Comparison of ENCODE assay signal across 8 cellular contexts in the genomic region with DNA sequence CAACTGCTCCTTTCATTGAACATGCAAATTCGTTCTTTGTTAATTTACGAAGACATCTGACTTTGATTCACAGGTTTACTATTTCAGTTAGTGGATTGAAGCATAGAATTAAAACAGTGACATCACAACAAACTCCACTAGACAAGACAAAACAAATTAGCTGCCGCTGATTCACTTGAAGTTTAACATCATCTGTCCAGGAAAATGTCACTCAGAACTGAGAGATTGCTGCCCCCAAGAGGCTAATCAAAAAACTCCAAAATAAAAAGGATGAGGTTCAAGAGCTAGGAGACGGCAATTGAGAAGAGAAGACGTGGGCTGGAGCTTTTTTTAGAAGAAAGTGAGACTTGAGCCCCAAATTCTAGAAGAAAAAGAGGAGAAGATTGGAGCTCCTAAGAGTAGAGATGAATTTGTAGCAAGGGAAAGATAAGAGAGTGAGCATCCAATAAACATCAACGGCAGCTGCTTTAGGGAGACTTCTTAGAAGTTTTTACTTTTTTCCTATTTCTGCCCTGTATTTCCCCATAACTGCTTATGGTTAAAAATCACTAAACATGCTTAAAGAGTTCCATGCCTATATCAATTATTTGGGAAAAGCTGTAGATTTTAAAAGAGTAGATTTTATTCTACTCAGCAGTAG. TPM values are rescaled to one million over a fixed set of nuclear protein-coding genes. Genes with fewer than 3 reads are reported as not detected.
DNase-seq lines count a peak whose midpoint lies in the region; ATAC-seq, FAIRE-seq and TF ChIP-seq lines count a peak whose summit lies in the region.

No MANE protein-coding gene starts in this region.

- POLR2A ChIA-PET in GM12878 (lab: Charles Lee): no interaction called here

- FAIRE-seq in GM12878 (lab: Jason Lieb, UNC): peak; percentile 59

- no peak overlapping the region for H2AFZ ChIP-seq in GM12878 (ENCODE audit: control insufficient read depth, low read depth, low read length)

- TF ChIP-seq EP300 in GM12878 (IDR thresholded peaks at IDR 0.05; ENCODE audit: borderline replicate concordance in 1 of 2, control insufficient read depth in 1 of 2, low read depth in 2 of 2, low read length in 2 of 2): no peak

- TF ChIP-seq CTCF in GM12864 (IDR thresholded peaks at IDR 0.05; ENCODE audit: low read depth, low read length, missing control alignments) (peak; percentile 47), GM12878 (IDR thresholded peaks at IDR 0.05 in 2 of 3, conservative IDR thresholded peaks at IDR 0.05 in 1 of 3; ENCODE audit: control insufficient read depth in 2 of 3, extremely low read depth in 1 of 3, insufficient read depth in 1 of 3, low read depth in 3 of 3, low read length in 3 of 3) (peak; percentile 34 to 52 (median 39); a peak in 4 of 6 replicates)

- in situ Hi-C loops in GM12878 (cut with MboI): loop anchor here (10.0 kb wide), 1 partner anchor 611 kb away; no protein-coding TSS in a partner anchor

- intact Hi-C loops in GM12878 (cut with micrococcal nuclease; ENCODE audit: unreplicated experiment): loop anchor here (2.0 to 10.0 kb wide), 3 partner anchors 359 to 1411 kb away; no protein-coding TSS in a partner anchor

- no peaks in the 10 kb centered on the region for H3K4me1 ChIP-seq in GM12878 (ENCODE audit: control insufficient read depth, insufficient read depth, low read length)
- no peaks in the 10 kb centered on the region for H3K4me1 ChIP-seq in effector memory CD4-positive, alpha-beta T cell (ENCODE audit: control insufficient read depth, insufficient read depth, low read length, poor library complexity, severe bottlenecking)

- H3K9me3 ChIP-seq in GM12878 (replicated peaks; ENCODE audit: control insufficient read depth, insufficient read depth, low read length): no peaks in the 10 kb centered on the region
- H3K9me3 ChIP-seq in effector memory CD4-positive, alpha-beta T cell (ENCODE audit: control insufficient read depth, low read length): no peaks in the 10 kb centered on the region

- H3K27me3 ChIP-seq in GM12878 (replicated peaks in 1 of 2; ENCODE audit: control insufficient read depth in 2 of 2, insufficient read depth in 2 of 2, low read length in 1 of 2): no peaks in the 10 kb centered on the region
- no peaks in the 10 kb centered on the region for H3K27me3 ChIP-seq in effector memory CD4-positive, alpha-beta T cell (replicated peaks; ENCODE audit: control insufficient read depth, insufficient read depth, low read length, poor library complexity, severe bottlenecking)

- ATAC-seq in HG03060 (IDR thresholded peaks at IDR 0.05; ENCODE audit: low read depth, unreplicated experiment) (peak; percentile 51), GM12878 (peak; percentile 78)

- H3K4me2 ChIP-seq in GM12878 (ENCODE audit: control insufficient read depth, insufficient read depth): no peak overlapping the region

- H4K20me1 ChIP-seq in GM12878 (ENCODE audit: control insufficient read depth, insufficient read depth): no peaks in the 10 kb centered on the region

- H3K4me3 ChIP-seq in GM12864 (ENCODE audit: low read depth, low read length) (no peak overlapping the region), GM12878 (no peak overlapping the region)
- no peak overlapping the region for H3K4me3 ChIP-seq in effector memory CD4-positive, alpha-beta T cell (ENCODE audit: insufficient read depth, low read depth, low read length, poor library complexity, severe bottlenecking)

- DNase-seq in AML-193 (lab: John Stamatoyannopoulos, UW) (peak; percentile 33 to 61), GM12864 (ENCODE audit: low read depth) (no peak), NCI-H345 treated with DMSO at 0.1 percent for 48 hours (lab: John Stamatoyannopoulos, UW; ENCODE audit: unreplicated experiment) (peak; percentile 77), GM12878 (ENCODE audit: low read depth, low spot score) (no peak), kidney glomerular epithelial cell (lab: John Stamatoyannopoulos, UW) (peak; percentile 47), occipital lobe (lab: John Stamatoyannopoulos, UW) (no peak)
- no peak for DNase-seq in effector memory CD4-positive, alpha-beta T cell

- no peak overlapping the region for H3K9ac ChIP-seq in GM12878 (ENCODE audit: control insufficient read depth, insufficient read depth, low read length)

- WGBS in GM12878 (ENCODE audit: insufficient coverage, insufficient replicate concordance, low lambda C conversion rate, missing lambda C conversion rate): 9% methylated on average over 6 of the region's 6 CpGs

- no peak for TF ChIP-seq POLR2A in GM12878 (IDR thresholded peaks at IDR 0.05; ENCODE audit: low read depth, low read length)

- peak; percentile 70 for TF ChIP-seq RAD21 in GM12878 (IDR thresholded peaks at IDR 0.05; ENCODE audit: insufficient read depth, low read depth, low read length)

- H3K79me2 ChIP-seq in GM12878 (ENCODE audit: control insufficient read depth, insufficient read depth, low read length): no peaks in the 10 kb centered on the region

- SMC1A ChIA-PET in GM12878 (lab: Charles Lee; ENCODE audit: uncharacterized antibody, unreplicated experiment): interaction anchor here (0.6 to 1.9 kb wide), 13 partner anchors 8 to 1995 kb away, joined by 3 to 9 read pairs (median 3); no protein-coding TSS in a partner anchor

- no peaks in the 10 kb centered on the region for H3K36me3 ChIP-seq in GM12878 (ENCODE audit: control insufficient read depth in 2 of 2, insufficient read depth in 2 of 2, low read length in 1 of 2)
- H3K36me3 ChIP-seq in effector memory CD4-positive, alpha-beta T cell (ENCODE audit: control insufficient read depth, insufficient read depth, low read length): no peaks in the 10 kb centered on the region

- RAD21 ChIA-PET in GM12878 (lab: Charles Lee; ENCODE audit: unreplicated experiment): interaction anchor here (0.8 to 1.4 kb wide), 9 partner anchors 9 to 1411 kb away, joined by 3 to 10 read pairs (median 3); no protein-coding TSS in a partner anchor

- no peak overlapping the region for H3K27ac ChIP-seq in GM12878 (ENCODE audit: control insufficient read depth, insufficient read depth)
- H3K27ac ChIP-seq in effector memory CD4-positive, alpha-beta T cell (ENCODE audit: insufficient read depth, low read length, poor library complexity, severe bottlenecking): no peak overlapping the region

- BruUV-seq in GM12878 (replicated peaks; lab: Mats Ljungman, UMichigan): no TSS peak

- CTCF ChIA-PET in GM12878 (lab: Yijun Ruan, JAX): interaction anchor here (0.6 to 3.1 kb wide), 39 partner anchors 8 to 1428 kb away, joined by 3 to 14 read pairs (median 4); no protein-coding TSS in a partner anchor

TF ChIP-seq in GM12878, 131 proteins besides CTCF, POLR2A, EP300 and RAD21:
- TF ChIP-seq, protein P1, sequence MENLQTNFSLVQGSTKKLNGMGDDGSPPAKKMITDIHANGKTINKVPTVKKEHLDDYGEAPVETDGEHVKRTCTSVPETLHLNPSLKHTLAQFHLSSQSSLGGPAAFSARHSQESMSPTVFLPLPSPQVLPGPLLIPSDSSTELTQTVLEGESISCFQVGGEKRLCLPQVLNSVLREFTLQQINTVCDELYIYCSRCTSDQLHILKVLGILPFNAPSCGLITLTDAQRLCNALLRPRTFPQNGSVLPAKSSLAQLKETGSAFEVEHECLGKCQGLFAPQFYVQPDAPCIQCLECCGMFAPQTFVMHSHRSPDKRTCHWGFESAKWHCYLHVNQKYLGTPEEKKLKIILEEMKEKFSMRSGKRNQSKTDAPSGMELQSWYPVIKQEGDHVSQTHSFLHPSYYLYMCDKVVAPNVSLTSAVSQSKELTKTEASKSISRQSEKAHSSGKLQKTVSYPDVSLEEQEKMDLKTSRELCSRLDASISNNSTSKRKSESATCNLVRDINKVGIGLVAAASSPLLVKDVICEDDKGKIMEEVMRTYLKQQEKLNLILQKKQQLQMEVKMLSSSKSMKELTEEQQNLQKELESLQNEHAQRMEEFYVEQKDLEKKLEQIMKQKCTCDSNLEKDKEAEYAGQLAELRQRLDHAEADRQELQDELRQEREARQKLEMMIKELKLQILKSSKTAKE (IDR thresholded peaks at IDR 0.05; ENCODE audit: low read depth, poor library complexity, severe bottlenecking): no peak
- TF ChIP-seq, protein P2, sequence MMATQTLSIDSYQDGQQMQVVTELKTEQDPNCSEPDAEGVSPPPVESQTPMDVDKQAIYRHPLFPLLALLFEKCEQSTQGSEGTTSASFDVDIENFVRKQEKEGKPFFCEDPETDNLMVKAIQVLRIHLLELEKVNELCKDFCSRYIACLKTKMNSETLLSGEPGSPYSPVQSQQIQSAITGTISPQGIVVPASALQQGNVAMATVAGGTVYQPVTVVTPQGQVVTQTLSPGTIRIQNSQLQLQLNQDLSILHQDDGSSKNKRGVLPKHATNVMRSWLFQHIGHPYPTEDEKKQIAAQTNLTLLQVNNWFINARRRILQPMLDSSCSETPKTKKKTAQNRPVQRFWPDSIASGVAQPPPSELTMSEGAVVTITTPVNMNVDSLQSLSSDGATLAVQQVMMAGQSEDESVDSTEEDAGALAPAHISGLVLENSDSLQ (IDR thresholded peaks at IDR 0.05): peak; percentile 49; the same call in 1 of the 2 replicates
- peak; percentile 35; the same call in 1 of the 2 replicates for TF ChIP-seq SMC3 (IDR thresholded peaks at IDR 0.05; ENCODE audit: borderline replicate concordance, low read length)

RNA-seq across cellular contexts. Expression of a gene that starts 40.8 kb away (rescaled TPM):
- 196 and 198 TPM in 2 replicates for total RNA-seq in GM12878 (2013; cell fraction: nucleolus; rRNA removed)
- 48.8 and 55.6 TPM in 2 replicates for total RNA-seq in GM12878 (2014; rRNA removed)
- 79.2 and 82.3 TPM in 2 replicates for total RNA-seq in GM12878 (2014; rRNA removed; fragmentation: Illumina TruSeq; extraction: Trizol)
- 50.6 and 55.7 TPM in 2 replicates for total RNA-seq in GM12878 (2021)
- polyA plus RNA-seq in GM12878 (2011; ENCODE audit: low read depth): 32.2 TPM
- polyA plus RNA-seq in GM12878 (2011; rRNA removed): 44.3 and 66.6 TPM in 2 replicates
- polyA plus RNA-seq in GM12878 (2011; cell fraction: cytosol; rRNA removed): 15.6 and 18.4 TPM in 2 replicates
- 87.2 and 102 TPM in 2 replicates for polyA plus RNA-seq in GM12878 (2011; cell fraction: nucleus; rRNA removed)
- 32.7 and 46.9 TPM in 2 replicates for polyA plus RNA-seq in GM12878 (2012)
- polyA plus RNA-seq in GM12878 (2014; fragmentation: Illumina TruSeq; extraction: Trizol): 82.3 and 96.7 TPM in 2 replicates
- 10 to 100 TPM; 18.4 to 25.6 TPM for polyA plus RNA-seq in GM12878 (2014; fragmentation: Nextera tagmentation; extraction: Ambion mirVana)
- 41.6 and 57.5 TPM in 2 replicates for polyA plus RNA-seq in GM12878 (2014; rRNA removed)
- polyA plus RNA-seq in GM12878 (2016; fragmentation: Nextera tagmentation; extraction: Ambion mirVana): 10 to 100 TPM; 55.2 to 62.8 TPM
- 48.6 and 72.6 TPM in 2 replicates for polyA minus RNA-seq in GM12878 (2011; rRNA and poly(A)+ RNA removed)
- polyA minus RNA-seq in GM12878 (2011; cell fraction: cytosol; rRNA and poly(A)+ RNA removed): 18.3 and 22.8 TPM in 2 replicates
- polyA minus RNA-seq in GM12878 (2011; cell fraction: nucleus; rRNA and poly(A)+ RNA removed): 76.8 and 107 TPM in 2 replicates
- total RNA-seq in occipital lobe: 68.9 TPM

Comparison
In these comparisons a context has a peak if more than half of its experiments do, and no peak if none do; other contexts are left out.
1. DNase-seq: peak in AML-193 (2 of 2), NCI-H345 treated with DMSO at 0.1 percent for 48 hours (single experiment) and kidney glomerular epithelial cell (single experiment); none in GM12864 (single experiment), GM12878 (single experiment), occipital lobe (single experiment) and effector memory CD4-positive, alpha-beta T cell (0 of 3).